Comparison of ENCODE assay signal across 8 cellular contexts in genomic region chr1:109548321-109549267, GRCh38. TPM values are rescaled to one million over a fixed set of nuclear protein-coding genes. Genes with fewer than 3 reads are reported as not detected.
A peak's percentile ranks its signal among the peaks of the same experiment; 100 is the strongest.
DNase-seq lines count a peak whose midpoint lies in the region; ATAC-seq, FAIRE-seq and TF ChIP-seq lines count a peak whose summit lies in the region.

TSS of gene GNAI3 (plus strand) at chr1:109548615. CDS start at chr1:109548721, 106 bp downstream.

- no peak for TF ChIP-seq CTCF in cardiac muscle cell (IDR thresholded peaks at IDR 0.05; ENCODE audit: low read depth, low read length)
- TF ChIP-seq CTCF in parathyroid adenoma (IDR thresholded peaks at IDR 0.05): no peak
- no peak for TF ChIP-seq CTCF in tibial nerve (IDR thresholded peaks at IDR 0.05)

- peak within 1 kb of the TSS; percentile 61 for H3K9ac ChIP-seq in parathyroid adenoma

- WGBS in adipose tissue, 3 donors: 0 to 1% (median 1%) methylated on average over 68 of the region's 68 CpGs
- 0% methylated on average over 57 to 58 of the region's 68 CpGs for WGBS in tibial nerve, 2 donors

- H3K4me3 ChIP-seq in cardiac muscle cell: peak within 1 kb of the TSS; percentile 72
- peak within 1 kb of the TSS; percentile 97 for H3K4me3 ChIP-seq in parathyroid adenoma (ENCODE audit: low read depth, low read length)
- H3K4me3 ChIP-seq in tibial nerve: peak within 1 kb of the TSS; percentile 87 to 98 (median 90)

- H3K27me3 ChIP-seq in cardiac muscle cell (no peaks in the 10 kb centered on the region), parathyroid adenoma (ENCODE audit: control insufficient read depth, insufficient read depth, low read length) (no peaks in the 10 kb centered on the region), tibial nerve (no peaks in the 10 kb centered on the region)

- DNase-seq in GM12892 (ENCODE audit: insufficient read length) (peak; percentile 86), NCI-H1436 (lab: John Stamatoyannopoulos, UW) (peak; percentile 93), SW480 (ENCODE audit: low spot score) (peak; percentile 96), cardiac muscle cell (ENCODE audit: low read depth in 1 of 2, low spot score in 1 of 2) (peak; percentile 96), tibial nerve (ENCODE audit: low spot score in 2 of 2) (peak; percentile 91 to 95)

- peak within 1 kb of the TSS; percentile 79 for H3K4me2 ChIP-seq in parathyroid adenoma (ENCODE audit: low read length)

- no peaks in the 10 kb centered on the region for H3K9me3 ChIP-seq in cardiac muscle cell (ENCODE audit: low read depth)
- no peaks in the 10 kb centered on the region for H3K9me3 ChIP-seq in parathyroid adenoma (ENCODE audit: control insufficient read depth, low read length)
- H3K9me3 ChIP-seq in tibial nerve: no peaks in the 10 kb centered on the region

- TF ChIP-seq POLR2A in GM12892 (IDR thresholded peaks at IDR 0.05; ENCODE audit: low read depth, low read length): peak; percentile 96
- TF ChIP-seq POLR2A in tibial nerve (IDR thresholded peaks at IDR 0.05): peak; percentile 96 to 98

- H3K36me3 ChIP-seq in cardiac muscle cell: no peaks in the 10 kb centered on the region
- H3K36me3 ChIP-seq in parathyroid adenoma (ENCODE audit: control insufficient read depth, insufficient read depth, low read length): no peaks in the 10 kb centered on the region
- no peaks in the 10 kb centered on the region for H3K36me3 ChIP-seq in tibial nerve

- H3K4me1 ChIP-seq in cardiac muscle cell (ENCODE audit: low read depth): peaks cover 20% of the 10 kb centered on the region
- peaks cover 6% of the 10 kb centered on the region for H3K4me1 ChIP-seq in parathyroid adenoma
- peaks cover 0 to 63% (median 10%) of the 10 kb centered on the region in 4 donors for H3K4me1 ChIP-seq in tibial nerve

- peaks cover 26% of the 10 kb centered on the region for H3K79me2 ChIP-seq in parathyroid adenoma

- peak within 1 kb of the TSS; percentile 82 for H3K27ac ChIP-seq in adipose tissue (ENCODE audit: low read depth, low read length)
- peak within 1 kb of the TSS; percentile 89 for H3K27ac ChIP-seq in cardiac muscle cell
- peak within 1 kb of the TSS; percentile 90 for H3K27ac ChIP-seq in parathyroid adenoma
- H3K27ac ChIP-seq in tibial nerve: peak within 1 kb of the TSS; percentile 87 to 98 (median 98)

- peak; percentile 74 to 99 for TF ChIP-seq EP300 in tibial nerve (IDR thresholded peaks at IDR 0.05)

- H2AFZ ChIP-seq in parathyroid adenoma: peak within 1 kb of the TSS; percentile 69

- FAIRE-seq in GM12892 (lab: Jason Lieb, UNC): peak; percentile 94

- ATAC-seq in HG02840 (IDR thresholded peaks at IDR 0.05; ENCODE audit: low FRiP score, unreplicated experiment): peak; percentile 90

RNA-seq across cellular contexts. Expression of gene GNAI3, which starts in this region (rescaled TPM):
- 6.1 TPM for polyA plus RNA-seq in GM12892 (2012; ENCODE audit: missing spikeins)
- polyA plus RNA-seq in adipose tissue (1 to 10 TPM; 2.5 to 4.8 (median 4.1) TPM), cardiac muscle cell (7.9 and 9.3 TPM in 2 replicates)
- total RNA-seq in cardiac muscle cell (4.7 and 5.0 TPM in 2 replicates), tibial nerve (1 to 10 TPM; 4.0 to 6.3 (median 5.1) TPM)

Comparison
In these comparisons a context has a peak if more than half of its experiments do, and no peak if none do; other contexts are left out.
1. Peak in every context shown above with its lines: DNase-seq, ATAC-seq, H3K4me3 ChIP-seq and H3K27ac ChIP-seq.